In genomic region chr18:23071285-23071684, GRCh38 we compare ENCODE assay signal across 8 cellular contexts.
DNase-seq lines count a peak whose midpoint lies in the region; ATAC-seq lines count a peak whose summit lies in the region.

No MANE protein-coding gene starts in this region.

- peaks cover 5% of the 10 kb centered on the region for H3K27me3 Mint-ChIP-seq in CD4-positive, CD25-positive, alpha-beta regulatory T cell

- H3K9me3 ChIP-seq in CD4-positive, CD25-positive, alpha-beta regulatory T cell (ENCODE audit: control insufficient read depth in 2 of 2, low read length in 2 of 2): no peaks in the 10 kb centered on the region
- H3K9me3 ChIP-seq in effector memory CD4-positive, alpha-beta T cell (ENCODE audit: control insufficient read depth, low read length): no peaks in the 10 kb centered on the region

- H3K9me3 Mint-ChIP-seq in CD4-positive, CD25-positive, alpha-beta regulatory T cell: no peaks in the 10 kb centered on the region

- H3K4me1 ChIP-seq in CD4-positive, CD25-positive, alpha-beta regulatory T cell (ENCODE audit: control insufficient read depth, insufficient read depth, low read length, poor library complexity, severe bottlenecking): peaks cover 61% of the 10 kb centered on the region
- H3K4me1 ChIP-seq in effector memory CD4-positive, alpha-beta T cell (ENCODE audit: control insufficient read depth, insufficient read depth, low read length, poor library complexity, severe bottlenecking): peaks cover 43% of the 10 kb centered on the region

- H3K27ac ChIP-seq in CD4-positive, CD25-positive, alpha-beta regulatory T cell (ENCODE audit: insufficient read depth, low read length, poor library complexity, severe bottlenecking): peak overlapping the region; percentile 70
- no peak overlapping the region for H3K27ac ChIP-seq in effector memory CD4-positive, alpha-beta T cell (ENCODE audit: insufficient read depth, low read length, poor library complexity, severe bottlenecking)

- H3K36me3 Mint-ChIP-seq in CD4-positive, CD25-positive, alpha-beta regulatory T cell: peaks cover 4% of the 10 kb centered on the region

- peaks cover 26 to 76% (median 48%) of the 10 kb centered on the region in 4 donors for H3K4me1 Mint-ChIP-seq in CD4-positive, CD25-positive, alpha-beta regulatory T cell

- no peaks in the 10 kb centered on the region for H3K27me3 ChIP-seq in CD4-positive, CD25-positive, alpha-beta regulatory T cell (ENCODE audit: control insufficient read depth, insufficient read depth, low read length)
- no peaks in the 10 kb centered on the region for H3K27me3 ChIP-seq in effector memory CD4-positive, alpha-beta T cell (replicated peaks; ENCODE audit: control insufficient read depth, insufficient read depth, low read length, poor library complexity, severe bottlenecking)

- peak overlapping the region; percentile 92 to 97 (median 95) for H3K27ac Mint-ChIP-seq in CD4-positive, CD25-positive, alpha-beta regulatory T cell

- H3K4me3 ChIP-seq in CD4-positive, CD25-positive, alpha-beta regulatory T cell (ENCODE audit: low read depth, low read length): peak overlapping the region; percentile 60
- H3K4me3 ChIP-seq in effector memory CD4-positive, alpha-beta T cell (ENCODE audit: insufficient read depth, low read depth, low read length, poor library complexity, severe bottlenecking): no peak overlapping the region

- peak; percentile 100 for ATAC-seq in CD4-positive, CD25-positive, alpha-beta regulatory T cell (ENCODE audit: low read depth in 2 of 2)
- ATAC-seq in GM19455 (IDR thresholded peaks at IDR 0.05; ENCODE audit: unreplicated experiment): peak; percentile 98
- ATAC-seq in HG03575 (IDR thresholded peaks at IDR 0.05; ENCODE audit: extremely low read depth, insufficient number of reproducible peaks, low FRiP score, unreplicated experiment): peak; percentile 99

- DNase-seq in CD4-positive, CD25-positive, alpha-beta regulatory T cell: peak; percentile 64 to 97 (median 90)
- peak; percentile 68 for DNase-seq in activated CD4-positive, alpha-beta T cell treated with anti-CD3 and anti-CD28 coated beads for 1 hour
- peak; percentile 70 to 72 (median 71) for DNase-seq in effector memory CD4-positive, alpha-beta T cell
- DNase-seq in stimulated activated CD4-positive, alpha-beta T cell treated with anti-CD3 and anti-CD28 coated beads, Interleukin-2, amount 100 ng/mL, for 48 hours: peak; percentile 41 to 46
- DNase-seq in ACHN (no peak), SW 1271 (lab: John Stamatoyannopoulos, UW) (no peak)

- in situ Hi-C loops in ACHN (cut with HindIII; ENCODE audit: low pct_ligation_motif_present, low pct_unique_long_range_greater_than_20kb, low sequenced_read_pairs): no loop called here

- no peaks in the 10 kb centered on the region for H3K36me3 ChIP-seq in CD4-positive, CD25-positive, alpha-beta regulatory T cell (ENCODE audit: control insufficient read depth, insufficient read depth, low read length)
- H3K36me3 ChIP-seq in effector memory CD4-positive, alpha-beta T cell (ENCODE audit: control insufficient read depth, insufficient read depth, low read length): no peaks in the 10 kb centered on the region

- H3K4me3 Mint-ChIP-seq in CD4-positive, CD25-positive, alpha-beta regulatory T cell: peak overlapping the region; percentile 75 to 86 (median 82)

Comparison
In these comparisons a context has a peak if more than half of its experiments do, and no peak if none do; other contexts are left out.
1. DNase-seq: peak in CD4-positive, CD25-positive, alpha-beta regulatory T cell (3 of 3), activated CD4-positive, alpha-beta T cell treated with anti-CD3 and anti-CD28 coated beads for 1 hour (single experiment), effector memory CD4-positive, alpha-beta T cell (3 of 3) and stimulated activated CD4-positive, alpha-beta T cell treated with anti-CD3 and anti-CD28 coated beads, Interleukin-2, amount 100 ng/mL, for 48 hours (2 of 2); none in ACHN (single experiment) and SW 1271 (0 of 2).
2. Peak in every context shown above with its lines, with median percentiles within 50 percentile points of each other: ATAC-seq.